In genomic region chr16:89153848-89154271, GRCh38 we compare ENCODE assay signal across 2 cellular contexts.
TF ChIP-seq lines count a peak whose summit lies in the region.

No MANE protein-coding gene starts in this region.

TF ChIP-seq in A549, 52 proteins besides CTCF, POLR2A, EP300 and RAD21:
- no peak for TF ChIP-seq RFX5 (IDR thresholded peaks at IDR 0.05)
- TF ChIP-seq, protein P1, sequence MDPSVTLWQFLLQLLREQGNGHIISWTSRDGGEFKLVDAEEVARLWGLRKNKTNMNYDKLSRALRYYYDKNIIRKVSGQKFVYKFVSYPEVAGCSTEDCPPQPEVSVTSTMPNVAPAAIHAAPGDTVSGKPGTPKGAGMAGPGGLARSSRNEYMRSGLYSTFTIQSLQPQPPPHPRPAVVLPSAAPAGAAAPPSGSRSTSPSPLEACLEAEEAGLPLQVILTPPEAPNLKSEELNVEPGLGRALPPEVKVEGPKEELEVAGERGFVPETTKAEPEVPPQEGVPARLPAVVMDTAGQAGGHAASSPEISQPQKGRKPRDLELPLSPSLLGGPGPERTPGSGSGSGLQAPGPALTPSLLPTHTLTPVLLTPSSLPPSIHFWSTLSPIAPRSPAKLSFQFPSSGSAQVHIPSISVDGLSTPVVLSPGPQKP (IDR thresholded peaks at IDR 0.05; ENCODE audit: low read depth, low read length), result no peak
- TF ChIP-seq MAZ (IDR thresholded peaks at IDR 0.05; ENCODE audit: borderline replicate concordance, low read depth, low read length), result no peak
- TF ChIP-seq NR3C1 (IDR thresholded peaks at IDR 0.05), result no peak
- no peak for TF ChIP-seq CBX2 (IDR thresholded peaks at IDR 0.05; ENCODE audit: borderline replicate concordance, low read depth)
- no peak for TF ChIP-seq HOXB13 (CRISPR knock-in tag; IDR thresholded peaks at IDR 0.05; ENCODE audit: low read depth)
- no peak for TF ChIP-seq HOXB5 (CRISPR knock-in tag; IDR thresholded peaks at IDR 0.05)
- no peak for TF ChIP-seq TFCP2L1 (CRISPR knock-in tag; IDR thresholded peaks at IDR 0.05)
- no peak for TF ChIP-seq CHD2 (IDR thresholded peaks at IDR 0.05; ENCODE audit: low read length, partially characterized antibody)

TF ChIP-seq in HepG2, 621 proteins besides CTCF, POLR2A, EP300 and RAD21:
- TF ChIP-seq AGO2 (optimal IDR thresholded peaks at IDR 0.05; ENCODE audit: low read depth, low read length), result peak; percentile 82
- TF ChIP-seq MYNN (CRISPR knock-in tag; IDR thresholded peaks at IDR 0.05; ENCODE audit: low read depth), result no peak
- TF ChIP-seq RELA (CRISPR knock-in tag; IDR thresholded peaks at IDR 0.05), result no peak
- TF ChIP-seq ZNF761 (CRISPR knock-in tag; conservative IDR thresholded peaks at IDR 0.05), result no peak
- TF ChIP-seq ZNF569 (CRISPR knock-in tag; IDR thresholded peaks at IDR 0.05; ENCODE audit: borderline replicate concordance), result no peak
- TF ChIP-seq, protein P2, sequence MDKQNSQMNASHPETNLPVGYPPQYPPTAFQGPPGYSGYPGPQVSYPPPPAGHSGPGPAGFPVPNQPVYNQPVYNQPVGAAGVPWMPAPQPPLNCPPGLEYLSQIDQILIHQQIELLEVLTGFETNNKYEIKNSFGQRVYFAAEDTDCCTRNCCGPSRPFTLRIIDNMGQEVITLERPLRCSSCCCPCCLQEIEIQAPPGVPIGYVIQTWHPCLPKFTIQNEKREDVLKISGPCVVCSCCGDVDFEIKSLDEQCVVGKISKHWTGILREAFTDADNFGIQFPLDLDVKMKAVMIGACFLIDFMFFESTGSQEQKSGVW (CRISPR knock-in tag; IDR thresholded peaks at IDR 0.05; ENCODE audit: borderline replicate concordance), result no peak
- TF ChIP-seq, protein P3, sequence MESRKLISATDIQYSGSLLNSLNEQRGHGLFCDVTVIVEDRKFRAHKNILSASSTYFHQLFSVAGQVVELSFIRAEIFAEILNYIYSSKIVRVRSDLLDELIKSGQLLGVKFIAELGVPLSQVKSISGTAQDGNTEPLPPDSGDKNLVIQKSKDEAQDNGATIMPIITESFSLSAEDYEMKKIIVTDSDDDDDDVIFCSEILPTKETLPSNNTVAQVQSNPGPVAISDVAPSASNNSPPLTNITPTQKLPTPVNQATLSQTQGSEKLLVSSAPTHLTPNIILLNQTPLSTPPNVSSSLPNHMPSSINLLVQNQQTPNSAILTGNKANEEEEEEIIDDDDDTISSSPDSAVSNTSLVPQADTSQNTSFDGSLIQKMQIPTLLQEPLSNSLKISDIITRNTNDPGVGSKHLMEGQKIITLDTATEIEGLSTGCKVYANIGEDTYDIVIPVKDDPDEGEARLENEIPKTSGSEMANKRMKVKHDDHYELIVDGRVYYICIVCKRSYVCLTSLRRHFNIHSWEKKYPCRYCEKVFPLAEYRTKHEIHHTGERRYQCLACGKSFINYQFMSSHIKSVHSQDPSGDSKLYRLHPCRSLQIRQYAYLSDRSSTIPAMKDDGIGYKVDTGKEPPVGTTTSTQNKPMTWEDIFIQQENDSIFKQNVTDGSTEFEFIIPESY (CRISPR knock-in tag; IDR thresholded peaks at IDR 0.05), result peak; percentile 86
- TF ChIP-seq, protein P4, sequence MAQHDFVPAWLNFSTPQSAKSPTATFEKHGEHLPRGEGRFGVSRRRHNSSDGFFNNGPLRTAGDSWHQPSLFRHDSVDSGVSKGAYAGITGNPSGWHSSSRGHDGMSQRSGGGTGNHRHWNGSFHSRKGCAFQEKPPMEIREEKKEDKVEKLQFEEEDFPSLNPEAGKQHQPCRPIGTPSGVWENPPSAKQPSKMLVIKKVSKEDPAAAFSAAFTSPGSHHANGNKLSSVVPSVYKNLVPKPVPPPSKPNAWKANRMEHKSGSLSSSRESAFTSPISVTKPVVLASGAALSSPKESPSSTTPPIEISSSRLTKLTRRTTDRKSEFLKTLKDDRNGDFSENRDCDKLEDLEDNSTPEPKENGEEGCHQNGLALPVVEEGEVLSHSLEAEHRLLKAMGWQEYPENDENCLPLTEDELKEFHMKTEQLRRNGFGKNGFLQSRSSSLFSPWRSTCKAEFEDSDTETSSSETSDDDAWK (CRISPR knock-in tag; IDR thresholded peaks at IDR 0.05), result no peak
- no peak for TF ChIP-seq ELK4 (CRISPR knock-in tag; IDR thresholded peaks at IDR 0.05; ENCODE audit: borderline replicate concordance)
- TF ChIP-seq XBP1 (CRISPR knock-in tag; IDR thresholded peaks at IDR 0.05), result no peak
- TF ChIP-seq, protein P5, sequence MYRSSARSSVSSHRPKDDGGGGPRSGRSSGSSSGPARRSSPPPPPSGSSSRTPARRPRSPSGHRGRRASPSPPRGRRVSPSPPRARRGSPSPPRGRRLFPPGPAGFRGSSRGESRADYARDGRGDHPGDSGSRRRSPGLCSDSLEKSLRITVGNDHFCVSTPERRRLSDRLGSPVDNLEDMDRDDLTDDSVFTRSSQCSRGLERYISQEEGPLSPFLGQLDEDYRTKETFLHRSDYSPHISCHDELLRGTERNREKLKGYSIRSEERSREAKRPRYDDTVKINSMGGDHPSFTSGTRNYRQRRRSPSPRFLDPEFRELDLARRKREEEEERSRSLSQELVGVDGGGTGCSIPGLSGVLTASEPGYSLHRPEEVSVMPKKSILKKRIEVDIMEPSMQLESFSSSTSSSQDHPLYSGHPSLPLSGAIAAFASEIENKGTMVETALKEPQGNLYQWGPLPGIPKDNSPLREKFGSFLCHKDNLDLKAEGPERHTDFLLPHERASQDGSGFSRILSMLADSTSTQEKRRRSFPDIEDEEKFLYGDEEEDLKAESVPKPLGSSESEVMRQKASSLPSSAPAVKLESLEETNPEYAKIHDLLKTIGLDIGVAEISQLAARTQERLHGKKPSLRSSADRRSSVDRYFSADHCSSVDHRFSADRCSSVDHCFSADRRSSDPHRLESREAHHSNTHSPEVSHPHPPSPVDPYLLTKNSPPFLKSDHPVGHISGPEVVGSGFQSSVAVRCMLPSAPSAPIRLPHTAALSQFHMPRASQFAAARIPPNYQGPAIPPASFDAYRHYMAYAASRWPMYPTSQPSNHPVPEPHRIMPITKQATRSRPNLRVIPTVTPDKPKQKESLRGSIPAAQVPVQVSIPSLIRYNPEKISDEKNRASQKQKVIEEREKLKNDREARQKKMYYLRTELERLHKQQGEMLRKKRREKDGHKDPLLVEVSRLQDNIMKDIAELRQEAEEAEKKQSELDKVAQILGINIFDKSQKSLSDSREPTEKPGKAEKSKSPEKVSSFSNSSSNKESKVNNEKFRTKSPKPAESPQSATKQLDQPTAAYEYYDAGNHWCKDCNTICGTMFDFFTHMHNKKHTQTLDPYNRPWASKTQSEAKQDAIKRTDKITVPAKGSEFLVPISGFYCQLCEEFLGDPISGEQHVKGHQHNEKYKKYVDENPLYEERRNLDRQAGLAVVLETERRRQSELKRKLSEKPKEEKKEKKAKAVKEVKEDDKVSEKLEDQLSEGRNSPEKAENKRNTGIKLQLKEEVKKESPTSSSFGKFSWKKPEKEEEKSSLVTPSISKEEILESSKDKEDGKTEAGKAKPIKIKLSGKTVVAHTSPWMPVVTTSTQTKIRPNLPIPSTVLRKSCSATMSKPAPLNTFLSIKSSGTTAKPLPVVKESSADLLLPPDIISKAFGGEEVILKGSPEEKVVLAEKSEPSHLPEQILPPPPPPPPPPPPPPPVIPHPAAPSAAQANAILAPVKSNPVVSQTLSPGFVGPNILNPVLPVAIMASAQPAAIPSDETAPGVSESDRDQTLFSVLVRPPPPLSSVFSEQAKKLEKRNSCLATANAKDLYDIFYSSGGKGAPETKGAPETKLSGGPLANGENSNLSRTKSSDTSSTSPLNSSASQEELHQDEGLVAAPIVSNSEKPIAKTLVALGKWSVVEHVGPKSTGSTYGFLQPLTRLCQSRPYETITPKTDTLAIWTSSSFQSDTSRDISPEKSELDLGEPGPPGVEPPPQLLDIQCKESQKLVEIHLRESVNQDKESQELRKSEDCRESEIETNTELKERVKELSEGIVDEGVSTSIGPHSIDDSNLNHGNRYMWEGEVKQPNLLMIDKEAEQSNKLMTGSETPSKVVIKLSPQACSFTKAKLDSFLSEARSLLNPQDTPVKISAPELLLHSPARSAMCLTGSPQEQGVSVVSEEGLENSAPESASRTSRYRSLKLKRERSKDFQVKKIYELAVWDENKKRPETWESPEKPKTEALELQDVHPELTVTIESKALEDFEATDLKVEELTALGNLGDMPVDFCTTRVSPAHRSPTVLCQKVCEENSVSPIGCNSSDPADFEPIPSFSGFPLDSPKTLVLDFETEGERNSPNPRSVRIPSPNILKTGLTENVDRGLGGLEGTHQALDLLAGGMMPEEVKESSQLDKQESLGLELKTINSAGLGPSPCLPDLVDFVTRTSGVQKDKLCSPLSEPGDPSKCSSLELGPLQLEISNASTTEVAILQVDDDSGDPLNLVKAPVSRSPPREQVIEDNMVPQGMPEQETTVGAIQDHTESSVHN (CRISPR knock-in tag; IDR thresholded peaks at IDR 0.05), result no peak
- TF ChIP-seq FOXM1 (CRISPR knock-in tag; IDR thresholded peaks at IDR 0.05), result no peak
- TF ChIP-seq ZSCAN9 (CRISPR knock-in tag; IDR thresholded peaks at IDR 0.05; ENCODE audit: borderline replicate concordance), result no peak
- no peak for TF ChIP-seq ZNF143 (CRISPR knock-in tag; IDR thresholded peaks at IDR 0.05)
- TF ChIP-seq SPEN (CRISPR knock-in tag; IDR thresholded peaks at IDR 0.05; ENCODE audit: low read depth), result no peak
TF ChIP-seq in HepG2: peak in this region for 2.
